Comparison of ENCODE assay signal across 1 cellular context in genomic region chr10:31816318-31816717, GRCh38.
TF ChIP-seq lines count a peak whose summit lies in the region.

No MANE protein-coding gene starts in this region.

TF ChIP-seq in HepG2, 621 proteins besides CTCF, POLR2A, EP300 and RAD21 (continued from another document):
- TF ChIP-seq MLXIP (CRISPR knock-in tag; IDR thresholded peaks at IDR 0.05; ENCODE audit: borderline replicate concordance) (no peak), GLMP (CRISPR knock-in tag; IDR thresholded peaks at IDR 0.05; ENCODE audit: borderline replicate concordance) (no peak), THAP11 (CRISPR knock-in tag; IDR thresholded peaks at IDR 0.05) (no peak), ARID3A (IDR thresholded peaks at IDR 0.05; ENCODE audit: low read depth, low read length) (no peak), ZNF773 (CRISPR knock-in tag; IDR thresholded peaks at IDR 0.05; ENCODE audit: borderline replicate concordance) (no peak), KDM4B (CRISPR knock-in tag; IDR thresholded peaks at IDR 0.05) (no peak), EHMT2 (IDR thresholded peaks at IDR 0.05; ENCODE audit: borderline replicate concordance, low read depth, low read length) (no peak), ELF4 (CRISPR knock-in tag; IDR thresholded peaks at IDR 0.05; ENCODE audit: borderline replicate concordance) (no peak), GFI1 (CRISPR knock-in tag; IDR thresholded peaks at IDR 0.05; ENCODE audit: borderline replicate concordance) (no peak), ZNF75D (CRISPR knock-in tag; IDR thresholded peaks at IDR 0.05; ENCODE audit: borderline replicate concordance) (no peak), ZNF558 (CRISPR knock-in tag; IDR thresholded peaks at IDR 0.05; ENCODE audit: borderline replicate concordance) (no peak)
